ENCODE assay signal across 15 cellular contexts in genomic region chr1:33047290-33047689, GRCh38. TPM values are rescaled to one million over a fixed set of nuclear protein-coding genes. Genes with fewer than 3 reads are reported as not detected.
DNase-seq lines count a peak whose midpoint lies in the region; ATAC-seq, FAIRE-seq and TF ChIP-seq lines count a peak whose summit lies in the region.
"Had no signal": no experiment of that assay in that cellular context is flagged by ENCODE, and none has a peak within 500 bp of the region (broad histone marks: within the 10 kb centered on the region; RNA-seq: fewer than 3 reads in every experiment).

No MANE protein-coding gene starts in this region.

- POLR2A ChIA-PET in HepG2 (lab: Yijun Ruan, JAX), result no interaction called here

- H3K79me2 ChIP-seq in ACC112 (ENCODE audit: control insufficient read depth, insufficient read depth, low read length, unreplicated experiment) (no peaks in the 10 kb centered on the region), HepG2 (ENCODE audit: insufficient read depth, low read length) (no peaks in the 10 kb centered on the region)

- DNase-seq in RWPE2 (ENCODE audit: low spot score) (no peak), HepG2 (ENCODE audit: low spot score) (no peak), small intestine (no peak), SJCRH30 (no peak), cerebellum (ENCODE audit: low spot score) (no peak), left ventricle myocardium superior (no peak)
- DNase-seq: 8988T; Calu3; CD4-positive, alpha-beta T cell; DMS 273 treated with DMSO at 0.1 percent for 48 hours had no signal

- 65% methylated on average over 2 of the region's 2 CpGs for WGBS in HepG2 (ENCODE audit: low lambda C conversion rate)
- WGBS in small intestine, 3 donors, result 94 to 96% (median 96%) methylated on average over 2 of the region's 2 CpGs

- no peak for TF ChIP-seq POLR2A in HepG2 (IDR thresholded peaks at IDR 0.05; ENCODE audit: insufficient read depth in 1 of 2, low read depth in 2 of 2, low read length in 2 of 2)

- no peak overlapping the region for H3K4me2 ChIP-seq in HepG2 (ENCODE audit: low read depth, low read length)
- H3K4me2 ChIP-seq: BLaER1 treated with 17β-estradiol and CSF1 and Interleukin-3, amounts not matched to agents 10 nM and 100 nM had no signal

- BruUV-seq in HepG2 (replicated peaks; lab: Mats Ljungman, UMichigan), result no TSS peak

- H3K4me3 ChIP-seq in ACC112 (ENCODE audit: low read depth, low read length) (no peak overlapping the region), RWPE2 (ENCODE audit: severe bottlenecking) (no peak overlapping the region), HepG2 (replicated peaks in 1 of 3; ENCODE audit: insufficient read depth in 1 of 3, low read depth in 2 of 3, low read length in 3 of 3) (no peak overlapping the region), small intestine (ENCODE audit: low read depth in 1 of 2, low read length in 2 of 2) (no peak overlapping the region), SJCRH30 (no peak overlapping the region)
- H3K4me3 ChIP-seq: BLaER1 treated with 17β-estradiol and CSF1 and Interleukin-3, amounts not matched to agents 10 nM and 100 nM; HAP-1 had no signal

- no peak for ATAC-seq in RWPE2 (ENCODE audit: low read depth)
- ATAC-seq in HepG2, result no peak
- ATAC-seq in left ventricle myocardium superior, result no peak

- H3K9me3 ChIP-seq in RWPE2 (ENCODE audit: severe bottlenecking), result no peaks in the 10 kb centered on the region
- no peaks in the 10 kb centered on the region for H3K9me3 ChIP-seq in HepG2 (ENCODE audit: low read length)
- H3K9me3 ChIP-seq in small intestine (ENCODE audit: control insufficient read depth, low read depth), result no peaks in the 10 kb centered on the region
- no peaks in the 10 kb centered on the region for H3K9me3 ChIP-seq in SJCRH30 (replicated peaks)

- no peaks in the 10 kb centered on the region for H3K36me3 ChIP-seq in ACC112 (ENCODE audit: insufficient read depth, low read length)
- H3K36me3 ChIP-seq in RWPE2 (ENCODE audit: low read depth), result no peaks in the 10 kb centered on the region
- no peaks in the 10 kb centered on the region for H3K36me3 ChIP-seq in HepG2 (replicated peaks in 1 of 2; ENCODE audit: control insufficient read depth in 1 of 2, insufficient read depth in 2 of 2, low read length in 2 of 2)
- no peaks in the 10 kb centered on the region for H3K36me3 ChIP-seq in small intestine (ENCODE audit: control insufficient read depth in 2 of 2, insufficient read depth in 2 of 2, low read length in 2 of 2)
- H3K36me3 ChIP-seq in SJCRH30, result no peaks in the 10 kb centered on the region
- H3K36me3 ChIP-seq: BLaER1 treated with 17β-estradiol and CSF1 and Interleukin-3, amounts not matched to agents 10 nM and 100 nM; HAP-1 had no signal

- H3K9ac ChIP-seq in HepG2 (ENCODE audit: insufficient read depth, low read depth, low read length), result no peak overlapping the region
- H3K9ac ChIP-seq: BLaER1 treated with 17β-estradiol and CSF1 and Interleukin-3, amounts not matched to agents 10 nM and 100 nM had no signal

- intact Hi-C loops in HepG2 (cut with micrococcal nuclease; ENCODE audit: unreplicated experiment), result no loop called here
- intact Hi-C loops in left ventricle myocardium superior (cut with micrococcal nuclease), result no loop called here

- in situ Hi-C loops in HepG2 (cut with HindIII; ENCODE audit: extremely low pct_ligation_motif_present, low pct_unique_long_range_greater_than_20kb), result no loop called here

- H2AFZ ChIP-seq in ACC112 (ENCODE audit: low read length, unreplicated experiment) (no peak overlapping the region), HepG2 (ENCODE audit: low read length) (no peak overlapping the region)

- H3K27me3 ChIP-seq in ACC112 (ENCODE audit: insufficient read depth, low read length), result no peaks in the 10 kb centered on the region
- H3K27me3 ChIP-seq in RWPE2 (ENCODE audit: insufficient read depth, poor library complexity, severe bottlenecking), result no peaks in the 10 kb centered on the region
- no peaks in the 10 kb centered on the region for H3K27me3 ChIP-seq in HepG2 (ENCODE audit: control insufficient read depth in 1 of 2, insufficient read depth in 2 of 2, low read length in 2 of 2)
- H3K27me3 ChIP-seq in small intestine (ENCODE audit: control insufficient read depth in 2 of 2, insufficient read depth in 2 of 2, low read length in 2 of 2), result no peaks in the 10 kb centered on the region
- no peaks in the 10 kb centered on the region for H3K27me3 ChIP-seq in SJCRH30
- H3K27me3 ChIP-seq: BLaER1 treated with 17β-estradiol and CSF1 and Interleukin-3, amounts not matched to agents 10 nM and 100 nM had no signal

- peaks cover 17% of the 10 kb centered on the region for H3K4me1 ChIP-seq in ACC112 (ENCODE audit: control insufficient read depth, insufficient read depth, low read length, unreplicated experiment)
- peaks cover 26% of the 10 kb centered on the region for H3K4me1 ChIP-seq in RWPE2 (ENCODE audit: insufficient read depth, poor library complexity, severe bottlenecking)
- peaks cover 81% of the 10 kb centered on the region for H3K4me1 ChIP-seq in HepG2 (ENCODE audit: insufficient read depth, low read length)
- peaks cover 0 to 9% of the 10 kb centered on the region in 2 donors for H3K4me1 ChIP-seq in small intestine (ENCODE audit: control insufficient read depth in 2 of 2, insufficient read depth in 1 of 2, low read depth in 1 of 2, low read length in 1 of 2)
- peaks cover 29% of the 10 kb centered on the region for H3K4me1 ChIP-seq in SJCRH30
- H3K4me1 ChIP-seq: HAP-1 had no signal

- TF ChIP-seq EP300 in HepG2 (IDR thresholded peaks at IDR 0.05; ENCODE audit: low read depth in 2 of 2, low read length in 2 of 2) (no peak), HepG2 (CRISPR knock-in tag; IDR thresholded peaks at IDR 0.05; ENCODE audit: borderline replicate concordance) (no peak)

- H4K20me1 ChIP-seq in HepG2 (ENCODE audit: insufficient read depth, low read length), result no peaks in the 10 kb centered on the region
- H4K20me1 ChIP-seq: BLaER1 treated with 17β-estradiol and CSF1 and Interleukin-3, amounts not matched to agents 10 nM and 100 nM had no signal

- H3K27ac ChIP-seq in ACC112 (ENCODE audit: low read depth, low read length) (peak overlapping the region; percentile 50; the same call in 1 of the 2 replicates), RWPE2 (ENCODE audit: poor library complexity, severe bottlenecking) (peak overlapping the region; percentile 57), HepG2 (ENCODE audit: extremely low read length, insufficient read depth, low read length) (no peak overlapping the region), small intestine (ENCODE audit: low read depth in 1 of 2, low read length in 1 of 2) (peak overlapping the region; percentile 25 to 62), SJCRH30 (no peak overlapping the region)
- H3K27ac ChIP-seq: BLaER1 treated with 17β-estradiol and CSF1 and Interleukin-3, amounts not matched to agents 10 nM and 100 nM had no signal

- no peak for TF ChIP-seq RAD21 in HepG2 (CRISPR knock-in tag; IDR thresholded peaks at IDR 0.05)

- TF ChIP-seq CTCF in RWPE2 (IDR thresholded peaks at IDR 0.05; ENCODE audit: poor library complexity, severe bottlenecking), result no peak
- no peak for TF ChIP-seq CTCF in HepG2 (CRISPR knock-in tag; IDR thresholded peaks at IDR 0.05)

- CTCF ChIA-PET in HepG2 (lab: Yijun Ruan, JAX; ENCODE audit: low intra/inter-chr PET ratio, low total read pairs), result no interaction called here

- no peak for FAIRE-seq in HepG2 (lab: Jason Lieb, UNC)
- no peak for FAIRE-seq in small intestine (lab: Jason Lieb, UNC)
- FAIRE-seq: H1, HTR-8/SVneo had no signal

RNA-seq across cellular contexts. Expression of gene AK2, which starts 10.6 kb away (rescaled TPM):
- total RNA-seq in HepG2 (2016; rRNA removed; fragmentation: Illumina TruSeq; extraction: Trizol), result 188 and 241 TPM in 2 replicates
- 52.1 and 74.6 TPM in 2 replicates for total RNA-seq in HepG2 (2016; cell fraction: cytosol; rRNA removed; fragmentation: Illumina TruSeq; extraction: Trizol; ENCODE audit: low read depth)
- 187 and 275 TPM in 2 replicates for total RNA-seq in HepG2 (2016; cell fraction: insoluble cytoplasmic fraction; rRNA removed; fragmentation: Illumina TruSeq; extraction: Trizol)
- 66.1 and 71.1 TPM in 2 replicates for total RNA-seq in HepG2 (2016; cell fraction: membrane; rRNA removed; fragmentation: Illumina TruSeq; extraction: Trizol)
- 105 and 106 TPM in 2 replicates for total RNA-seq in HepG2 (2016; cell fraction: nucleus; rRNA removed; fragmentation: Illumina TruSeq; extraction: Trizol)
- 163 and 170 TPM in 2 replicates for polyA plus RNA-seq in HepG2 (2011; rRNA removed)
- polyA plus RNA-seq in HepG2 (2011; cell fraction: cytosol; rRNA removed), result 225 and 227 TPM in 2 replicates
- 171 and 188 TPM in 2 replicates for polyA plus RNA-seq in HepG2 (2011; cell fraction: nucleus; rRNA removed)
- 124 and 158 TPM in 2 replicates for polyA plus RNA-seq in HepG2 (2012)
- 51.9 and 61.1 TPM in 2 replicates for polyA plus RNA-seq in HepG2 (2016; cell fraction: cytosol; fragmentation: Illumina TruSeq; extraction: Trizol; ENCODE audit: low read depth)
- polyA plus RNA-seq in HepG2 (2016; cell fraction: insoluble cytoplasmic fraction; fragmentation: Illumina TruSeq; extraction: Trizol; ENCODE audit: low read depth), result 273 and 291 TPM in 2 replicates
- polyA plus RNA-seq in HepG2 (2016; cell fraction: membrane; fragmentation: Illumina TruSeq; extraction: Trizol; ENCODE audit: low read depth), result 58.4 and 63.7 TPM in 2 replicates
- polyA plus RNA-seq in HepG2 (2016; cell fraction: nucleus; fragmentation: Illumina TruSeq; extraction: Trizol; ENCODE audit: insufficient read depth, low read depth), result 152 and 193 TPM in 2 replicates
- 55.0 and 146 TPM in 2 replicates for polyA minus RNA-seq in HepG2 (2011; rRNA and poly(A)+ RNA removed; ENCODE audit: low replicate concordance)
- polyA minus RNA-seq in HepG2 (2011; cell fraction: cytosol; rRNA and poly(A)+ RNA removed), result 54.3 and 66.4 TPM in 2 replicates
- 96.8 and 148 TPM in 2 replicates for polyA minus RNA-seq in HepG2 (2011; cell fraction: nucleus; rRNA and poly(A)+ RNA removed)
- 100 to 1,000 TPM; 180 to 208 (median 202) TPM for polyA plus RNA-seq in small intestine
- total RNA-seq in SJCRH30 (2014; rRNA removed; shearing (Covaris generic)), result 279 and 283 TPM in 2 replicates
- 52.4 TPM for total RNA-seq in cerebellum
- total RNA-seq in left ventricle myocardium superior, result 121 TPM

RNA-seq across cellular contexts. Expression of gene AZIN2, which starts 33.7 kb away (rescaled TPM):
- total RNA-seq in HepG2 (2016; rRNA removed; fragmentation: Illumina TruSeq; extraction: Trizol) (1.5 and 1.7 TPM in 2 replicates), cerebellum (8.7 TPM), left ventricle myocardium superior (3.3 TPM)
- 1.1 and 1.3 TPM in 2 replicates for total RNA-seq in HepG2 (2016; cell fraction: cytosol; rRNA removed; fragmentation: Illumina TruSeq; extraction: Trizol; ENCODE audit: low read depth)
- total RNA-seq in HepG2 (2016; cell fraction: insoluble cytoplasmic fraction; rRNA removed; fragmentation: Illumina TruSeq; extraction: Trizol), result 1.1 and 2.1 TPM in 2 replicates
- 1.9 and 3.3 TPM in 2 replicates for total RNA-seq in HepG2 (2016; cell fraction: membrane; rRNA removed; fragmentation: Illumina TruSeq; extraction: Trizol)
- 3.3 and 3.6 TPM in 2 replicates for total RNA-seq in HepG2 (2016; cell fraction: nucleus; rRNA removed; fragmentation: Illumina TruSeq; extraction: Trizol)
- polyA plus RNA-seq in HepG2 (2011; rRNA removed) (3.5 and 5.7 TPM in 2 replicates), small intestine (1 to 10 TPM in 2 of 3 donors, not detected in 1; 1.1 to 1.6 TPM)
- 5.0 and 5.9 TPM in 2 replicates for polyA plus RNA-seq in HepG2 (2011; cell fraction: cytosol; rRNA removed)
- polyA plus RNA-seq in HepG2 (2011; cell fraction: nucleus; rRNA removed), result 11.6 and 12.5 TPM in 2 replicates
- polyA plus RNA-seq in HepG2 (2012), result 2.4 TPM in 2 replicates
- polyA plus RNA-seq in HepG2 (2016; cell fraction: cytosol; fragmentation: Illumina TruSeq; extraction: Trizol; ENCODE audit: low read depth), result 1.2 and 2.1 TPM in 2 replicates
- polyA plus RNA-seq in HepG2 (2016; cell fraction: insoluble cytoplasmic fraction; fragmentation: Illumina TruSeq; extraction: Trizol; ENCODE audit: low read depth), result 1.7 and 1.8 TPM in 2 replicates
- 1.5 and 3.1 TPM in 2 replicates for polyA plus RNA-seq in HepG2 (2016; cell fraction: membrane; fragmentation: Illumina TruSeq; extraction: Trizol; ENCODE audit: low read depth)
- polyA plus RNA-seq in HepG2 (2016; cell fraction: nucleus; fragmentation: Illumina TruSeq; extraction: Trizol; ENCODE audit: insufficient read depth, low read depth), result 3.6 and 5.6 TPM in 2 replicates
- 0.12 and 8.6 TPM in 2 replicates for polyA minus RNA-seq in HepG2 (2011; rRNA and poly(A)+ RNA removed; ENCODE audit: low replicate concordance)
- polyA minus RNA-seq in HepG2 (2011; cell fraction: cytosol; rRNA and poly(A)+ RNA removed), result 2.1 and 3.6 TPM in 2 replicates
- 8.3 and 8.8 TPM in 2 replicates for polyA minus RNA-seq in HepG2 (2011; cell fraction: nucleus; rRNA and poly(A)+ RNA removed)
- 8.4 and 8.8 TPM in 2 replicates for total RNA-seq in SJCRH30 (2014; rRNA removed; shearing (Covaris generic))

Comparison
In these comparisons a context has a peak if more than half of its experiments do, and no peak if none do; other contexts are left out.
1. H3K27ac ChIP-seq: peak in ACC112 (single experiment), RWPE2 (single experiment) and small intestine (2 of 2); none in HepG2 (single experiment) and SJCRH30 (single experiment).